ENCODE assay signal across 28 cellular contexts in the genomic region with DNA sequence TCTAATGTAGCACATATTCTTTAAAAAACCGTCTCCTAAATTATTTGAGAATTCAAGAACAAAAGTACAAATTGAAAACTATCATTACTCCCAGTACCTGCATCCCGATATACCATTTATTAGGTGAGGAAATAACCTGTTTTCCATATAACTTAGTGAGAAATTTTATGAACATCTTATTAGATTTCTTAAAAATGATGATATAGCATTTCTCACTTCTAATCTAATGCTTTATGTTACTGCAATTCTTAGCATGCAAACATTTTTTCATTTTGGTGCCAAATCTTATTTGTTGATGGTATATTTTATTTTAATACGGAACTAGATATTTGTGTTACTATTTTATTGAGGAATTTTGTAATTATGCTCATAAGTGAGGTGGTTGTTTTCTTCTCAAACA.
"Had no signal": no experiment of that assay in that cellular context is flagged by ENCODE, and none has a peak within 500 bp of the region (broad histone marks: within the 10 kb centered on the region; RNA-seq: fewer than 3 reads in every experiment).

No MANE protein-coding gene starts in this region.

- H3K36me3 Mint-ChIP-seq: naive B cell; naive thymus-derived CD8-positive, alpha-beta T cell had no signal

- H3K4me1 Mint-ChIP-seq: naive B cell; naive thymus-derived CD8-positive, alpha-beta T cell had no signal

- FAIRE-seq: endometrium, islet of Langerhans, keratinocyte had no signal

- H3K27me3 ChIP-seq: dorsolateral prefrontal cortex, esophagus squamous epithelium, gastrocnemius medialis, heart right ventricle, left lung had no signal

- H3K9me3 ChIP-seq: esophagus squamous epithelium, gastrocnemius medialis, lower lobe of right lung, mucosa of descending colon had no signal

- H3K27ac Mint-ChIP-seq: mesothelial cell of epicardium; naive B cell; naive thymus-derived CD8-positive, alpha-beta T cell had no signal

- H3K4me1 ChIP-seq: esophagus squamous epithelium, gastrocnemius medialis, heart right ventricle, left lung, lower lobe of right lung had no signal

- H3K4me3 ChIP-seq: coronary artery, dorsolateral prefrontal cortex, esophagus squamous epithelium, gastrocnemius medialis, heart right ventricle, left lung, lower lobe of right lung, mucosa of descending colon had no signal

- H3K27ac ChIP-seq: coronary artery, dorsolateral prefrontal cortex, epithelial cell of prostate, esophagus squamous epithelium, gastrocnemius medialis, heart right ventricle, left lung, lower lobe of right lung had no signal

- H3K4me3 Mint-ChIP-seq: mesothelial cell of epicardium; naive B cell; naive thymus-derived CD8-positive, alpha-beta T cell had no signal

- H3K27me3 Mint-ChIP-seq: naive B cell; naive thymus-derived CD8-positive, alpha-beta T cell had no signal

- DNase-seq: dermis blood vessel endothelial cell; dorsolateral prefrontal cortex; effector CD4-positive, alpha-beta T cell; effector memory CD4-positive, alpha-beta T cell; erythroblast; esophagus squamous epithelium; foreskin fibroblast; foreskin melanocyte; gastrocnemius medialis; glutamatergic neuron; head of caudate nucleus; heart right ventricle; hippocampal formation; left cardiac atrium; left lung; left ventricle myocardium superior; lower lobe of right lung; mesenchymal stem cell; mucosa of descending colon; naive B cell; naive thymus-derived CD8-positive, alpha-beta T cell had no signal

- H3K36me3 ChIP-seq: esophagus squamous epithelium, gastrocnemius medialis, heart right ventricle, left lung, lower lobe of right lung had no signal

- ATAC-seq: esophagus mucosa; gastrocnemius medialis; heart right ventricle; left cardiac atrium; left lung; left ventricle myocardium superior; lower lobe of right lung; mucosa of descending colon; naive thymus-derived CD8-positive, alpha-beta T cell had no signal
